Comparison of ENCODE assay signal across 8 cellular contexts in the genomic region with DNA sequence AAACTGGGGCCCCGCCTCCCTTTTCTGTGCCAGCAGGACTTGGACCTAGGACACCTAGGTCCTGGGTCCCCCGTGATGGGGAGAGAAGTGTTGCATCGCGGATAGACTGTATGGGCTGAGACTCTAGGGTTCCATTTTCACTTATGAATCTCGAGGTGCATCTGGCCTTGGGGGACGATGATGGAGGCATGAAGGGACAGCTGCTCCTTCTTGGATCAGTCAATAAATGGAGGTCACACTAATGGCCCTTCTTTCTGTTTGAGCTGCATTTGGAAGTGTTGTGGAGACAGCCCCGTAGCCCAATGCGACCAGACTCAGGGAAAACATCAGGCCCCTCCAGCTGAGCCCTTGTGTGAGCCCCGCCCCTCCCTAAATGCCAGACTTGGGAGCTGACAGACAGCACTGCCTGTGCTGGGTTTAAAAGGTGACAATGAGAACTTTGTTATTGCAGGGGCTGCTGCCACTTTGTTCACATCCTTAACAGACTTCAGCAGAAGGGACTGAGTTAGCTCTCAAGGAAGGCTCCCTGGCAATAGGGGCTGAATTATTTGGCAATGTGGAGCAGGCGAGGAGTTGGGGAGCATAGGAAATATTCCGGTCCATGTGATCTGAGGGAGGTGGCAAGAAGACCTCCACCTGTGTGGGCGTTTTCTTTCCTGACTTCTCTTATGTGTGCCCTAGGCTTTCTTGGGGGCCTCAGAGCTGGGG. TPM values are rescaled to one million over a fixed set of nuclear protein-coding genes. Genes with fewer than 3 reads are reported as not detected.
DNase-seq lines count a peak whose midpoint lies in the region; ATAC-seq and TF ChIP-seq lines count a peak whose summit lies in the region.

No MANE protein-coding gene starts in this region.

- DNase-seq in coronary artery (ENCODE audit: low spot score) (no peak), natural killer cell (no peak), midbrain (lab: John Stamatoyannopoulos, UW) (no peak), KBM-7 (no peak), HT-29 (ENCODE audit: low spot score) (no peak)

- in situ Hi-C loops in KBM-7 (cut with MboI; ENCODE audit: low pct_unique_long_range_greater_than_20kb, low sequenced_read_pairs), result no loop called here

- H3K36me3 ChIP-seq in BLaER1 (peaks cover 20% of the 10 kb centered on the region), KOPT-K1 (ENCODE audit: insufficient read depth, low read length) (peaks cover 35% of the 10 kb centered on the region; the same call in 1 of the 2 replicates)

- peak overlapping the region; percentile 90 for H3K4me2 ChIP-seq in BLaER1

- ATAC-seq in natural killer cell (peak in 1 of 3 donors; percentile 13), HG03135 (IDR thresholded peaks at IDR 0.05; ENCODE audit: unreplicated experiment) (no peak)

- TF ChIP-seq CTCF in coronary artery (IDR thresholded peaks at IDR 0.05) (no peak), natural killer cell (IDR thresholded peaks at IDR 0.05) (no peak)

- H3K27ac Mint-ChIP-seq in natural killer cell, result peak overlapping the region; percentile 92 to 93

- no peaks in the 10 kb centered on the region for H3K9me3 ChIP-seq in BLaER1
- H3K9me3 ChIP-seq in KOPT-K1 (ENCODE audit: insufficient read depth, low read length, poor library complexity, severe bottlenecking), result no peaks in the 10 kb centered on the region

- H3K27ac ChIP-seq in BLaER1 (peak overlapping the region; percentile 49; the same call in 1 of the 2 replicates), KOPT-K1 (ENCODE audit: low read depth, low read length, poor library complexity, severe bottlenecking) (peak overlapping the region; percentile 64), coronary artery (peak overlapping the region; percentile 99 to 100)

- H3K9me3 Mint-ChIP-seq in natural killer cell, result no peaks in the 10 kb centered on the region

- H3K27me3 Mint-ChIP-seq in natural killer cell (ENCODE audit: low read depth in 2 of 2), result no peaks in the 10 kb centered on the region

- H3K4me1 ChIP-seq in BLaER1, result peaks cover 41% of the 10 kb centered on the region

- H4K20me1 ChIP-seq in BLaER1, result no peaks in the 10 kb centered on the region

- peaks cover 79% of the 10 kb centered on the region for H3K27me3 ChIP-seq in BLaER1

- H3K4me3 Mint-ChIP-seq in natural killer cell, result peak overlapping the region; percentile 84

- intact Hi-C loops in natural killer cell (cut with micrococcal nuclease), result loop anchor here (2.0 kb wide), 1 partner anchor 15 kb away; a partner anchor contains a TSS

- H3K4me1 Mint-ChIP-seq in natural killer cell, result peaks cover 38 to 57% of the 10 kb centered on the region in 2 donors

- peak overlapping the region; percentile 67; the same call in 1 of the 2 replicates for H3K9ac ChIP-seq in BLaER1

- peak overlapping the region; percentile 68 for H3K4me3 ChIP-seq in BLaER1
- peak overlapping the region; percentile 98 for H3K4me3 ChIP-seq in coronary artery

- H3K36me3 Mint-ChIP-seq in natural killer cell, result no peaks in the 10 kb centered on the region

RNA-seq across cellular contexts. Expression of a gene that starts 0.8 kb away (rescaled TPM):
- total RNA-seq in natural killer cell, result 10 to 100 TPM; 65.1 to 81.1 (median 77.0) TPM
- not detected in 2 replicates for total RNA-seq in HT-29 (2014; rRNA removed; shearing (Covaris generic))

RNA-seq across cellular contexts. Expression of a gene that starts 5.8 kb away (rescaled TPM):
- 1 to 10 TPM; 3.1 to 6.5 (median 5.1) TPM for total RNA-seq in natural killer cell
- 0.25 TPM in 1 of 2 replicates, not detected in the other for total RNA-seq in HT-29 (2014; rRNA removed; shearing (Covaris generic))

RNA-seq across cellular contexts. Expression of a gene that starts 14.5 kb away (rescaled TPM):
- total RNA-seq in natural killer cell, result 10 to 100 TPM; 41.0 to 62.9 (median 52.0) TPM
- total RNA-seq in HT-29 (2014; rRNA removed; shearing (Covaris generic)), result 30.8 and 37.2 TPM in 2 replicates

RNA-seq across cellular contexts. Expression of a gene that starts 27.5 kb away (rescaled TPM):
- total RNA-seq in natural killer cell, result under 1 TPM; 0.38 to 0.59 (median 0.48) TPM
- total RNA-seq in HT-29 (2014; rRNA removed; shearing (Covaris generic)), result 3.1 and 5.8 TPM in 2 replicates

RNA-seq across cellular contexts. Expression of a gene that starts 55.6 kb away (rescaled TPM):
- total RNA-seq in natural killer cell, result under 1 TPM; 0.09 to 0.40 (median 0.16) TPM
- not detected in 2 replicates for total RNA-seq in HT-29 (2014; rRNA removed; shearing (Covaris generic))

Comparison
In these comparisons a context has a peak if more than half of its experiments do, and no peak if none do; other contexts are left out.
1. H3K27ac ChIP-seq: peak in every context shown above with its lines; median percentile 100 in coronary artery; 64 in KOPT-K1; 49 in BLaER1.
2. RNA of a gene that starts 0.8 kb away (total RNA-seq): 65.1 to 81.1 TPM in natural killer cell; not detected in HT-29; every median in the first group is over 10 times any median in the second.